Comparison of ENCODE assay signal across 32 cellular contexts in genomic region chr4:155545456-155545855, GRCh38.
"Had no signal": no experiment of that assay in that cellular context is flagged by ENCODE, and none has a peak within 500 bp of the region (broad histone marks: within the 10 kb centered on the region; RNA-seq: fewer than 3 reads in every experiment).

No MANE protein-coding gene starts in this region.

- H3K9me3 ChIP-seq: esophagus muscularis mucosa, gastrocnemius medialis had no signal

- H3K27me3 Mint-ChIP-seq: activated B cell treated with CpG ODN at 0.5 μM for 24 hours; activated CD8-positive, alpha-beta T cell treated with anti-CD3 and anti-CD28 coated beads for 36 hours; activated T-helper 17 cell treated with anti-CD3 and anti-CD28 coated beads, Interleukin-2, amount 50 U/mL, for 72 hours; central memory CD8-positive, alpha-beta T cell; dendritic cell treated with granulocyte-macrophage colony-stimulating factor and Interleukin-4, amounts not matched to agents 40 ng/mL and 50 ng/mL, for 4 days had no signal

- H3K4me1 Mint-ChIP-seq: activated B cell treated with CpG ODN at 0.5 μM for 24 hours; activated T-helper 17 cell treated with anti-CD3 and anti-CD28 coated beads, Interleukin-2, amount 50 U/mL, for 72 hours; central memory CD8-positive, alpha-beta T cell; endodermal cell had no signal

- H3K4me3 Mint-ChIP-seq: activated B cell treated with CpG ODN at 0.5 μM for 24 hours; activated CD8-positive, alpha-beta T cell treated with anti-CD3 and anti-CD28 coated beads for 36 hours; activated naive CD8-positive, alpha-beta T cell; activated T-cell treated with anti-CD3 and anti-CD28 coated beads, Interleukin-2, amount 50 U/mL, for 4 hours; activated T-helper 17 cell treated with anti-CD3 and anti-CD28 coated beads, Interleukin-2, amount 50 U/mL, for 72 hours; central memory CD8-positive, alpha-beta T cell; dendritic cell treated with granulocyte-macrophage colony-stimulating factor and Interleukin-4, amounts not matched to agents 40 ng/mL and 50 ng/mL, for 4 days; endodermal cell had no signal

- H3K27ac Mint-ChIP-seq: activated B cell treated with CpG ODN at 0.5 μM for 24 hours; activated CD8-positive, alpha-beta T cell treated with anti-CD3 and anti-CD28 coated beads for 36 hours; activated naive CD8-positive, alpha-beta T cell; activated T-helper 17 cell treated with anti-CD3 and anti-CD28 coated beads, Interleukin-2, amount 50 U/mL, for 72 hours; dendritic cell treated with granulocyte-macrophage colony-stimulating factor and Interleukin-4, amounts not matched to agents 40 ng/mL and 50 ng/mL, for 4 days; endodermal cell had no signal

- H3K9me3 Mint-ChIP-seq: activated B cell treated with CpG ODN at 0.5 μM for 24 hours; activated CD8-positive, alpha-beta T cell treated with anti-CD3 and anti-CD28 coated beads for 36 hours; activated T-helper 17 cell treated with anti-CD3 and anti-CD28 coated beads, Interleukin-2, amount 50 U/mL, for 72 hours had no signal

- H3K4me1 ChIP-seq: gastrocnemius medialis had no signal

- H3K4me3 ChIP-seq: coronary artery, dorsolateral prefrontal cortex, esophagus muscularis mucosa, gastrocnemius medialis had no signal

- H3K27me3 ChIP-seq: brain microvascular endothelial cell, dorsolateral prefrontal cortex, esophagus muscularis mucosa, foreskin keratinocyte, gastrocnemius medialis had no signal

- DNase-seq: activated B cell treated with CpG ODN at 0.5 μM for 24 hours; activated CD4-positive, alpha-beta T cell treated with anti-CD3 and anti-CD28 coated beads for 48 hours; activated CD4-positive, alpha-beta T cell treated with anti-CD3 and anti-CD28 coated beads, Interleukin-2, amount 50 U/mL, for 1 hour; activated CD4-positive, alpha-beta T cell treated with anti-CD3 and anti-CD28 coated beads, Interleukin-2, amount 50 U/mL, for 48 hours; activated CD8-positive, alpha-beta memory T cell treated with anti-CD3 and anti-CD28 coated beads for 24 hours; activated CD8-positive, alpha-beta T cell treated with anti-CD3 and anti-CD28 coated beads for 36 hours; activated effector memory CD4-positive, alpha-beta T cell treated with Interleukin-2 at 50 U/mL for 16 hours; activated gamma-delta T cell treated with Interleukin-2 at 50 U/mL for 16 hours; activated naive CD4-positive, alpha-beta T cell treated with anti-CD3 and anti-CD28 coated beads, Interleukin-2, amount 50 U/mL, for 16 hours; activated naive CD4-positive, alpha-beta T cell treated with Interleukin-2 at 50 U/mL for 16 hours; activated T-cell treated with anti-CD3 and anti-CD28 coated beads, Interleukin-2, amount 50 U/mL, for 4 hours; amniotic stem cell; anterior cingulate cortex; brain microvascular endothelial cell; dorsolateral prefrontal cortex; effector memory CD4-positive, alpha-beta T cell; endodermal cell; erythroblast; foreskin keratinocyte; gastrocnemius medialis; glutamatergic neuron; T-helper 2 cell; WERI-Rb-1 had no signal

- H3K36me3 Mint-ChIP-seq: activated naive CD8-positive, alpha-beta T cell had no signal

- H3K36me3 ChIP-seq: brain microvascular endothelial cell, esophagus muscularis mucosa, gastrocnemius medialis, WERI-Rb-1 had no signal

- ATAC-seq: activated CD4-positive, CD25-positive, alpha-beta regulatory T cell treated with anti-CD3 and anti-CD28 coated beads, Interleukin-2, amount 50 U/mL, for 24 hours; activated CD8-positive, alpha-beta T cell treated with anti-CD3 and anti-CD28 coated beads for 36 hours; activated T-cell treated with anti-CD3 and anti-CD28 coated beads, Interleukin-2, amount 50 U/mL, for 4 hours; activated T-helper 17 cell treated with anti-CD3 and anti-CD28 coated beads, Interleukin-2, amount 50 U/mL, for 72 hours; foreskin keratinocyte; gastrocnemius medialis had no signal

- FAIRE-seq: astrocyte, bronchial epithelial cell had no signal

- H3K27ac ChIP-seq: brain microvascular endothelial cell, coronary artery, esophagus muscularis mucosa, foreskin keratinocyte, gastrocnemius medialis, WERI-Rb-1 had no signal
